38 cellular contexts compared by ENCODE assay signal in the genomic region with DNA sequence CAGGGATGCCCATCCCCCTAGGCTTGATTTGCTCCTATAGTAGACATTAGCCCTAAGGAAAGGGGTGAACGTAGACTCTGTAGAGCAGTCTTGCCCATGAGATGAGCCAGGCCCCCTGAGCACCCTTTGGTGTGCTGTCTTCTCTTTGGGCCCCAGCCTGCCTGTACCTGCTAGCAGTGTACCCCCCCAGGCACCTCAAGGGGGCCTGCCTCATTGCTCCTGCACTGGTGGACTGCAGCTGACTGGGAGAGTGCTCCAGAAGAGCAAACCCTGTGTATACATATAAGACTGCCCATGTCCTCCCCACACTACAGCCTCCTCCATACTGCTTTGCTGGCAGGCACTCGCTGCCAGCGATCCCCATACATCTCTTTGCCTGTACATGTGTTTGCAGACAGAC.
"Had no signal": no experiment of that assay in that cellular context is flagged by ENCODE, and none has a peak within 500 bp of the region (broad histone marks: within the 10 kb centered on the region; RNA-seq: fewer than 3 reads in every experiment).

No MANE protein-coding gene starts in this region.

- H3K27ac Mint-ChIP-seq: activated B cell treated with CpG ODN at 0.5 μM for 24 hours; activated CD4-positive, alpha-beta memory T cell treated with anti-CD3 and anti-CD28 coated beads for 36 hours; activated CD4-positive, alpha-beta T cell treated with anti-CD3 and anti-CD28 coated beads, Interleukin-2, amount 10 ng/mL, durations not matched to agents 24 days and 14 days; activated CD8-positive, alpha-beta T cell treated with anti-CD3 and anti-CD28 coated beads for 36 hours; activated naive CD4-positive, alpha-beta T cell treated with anti-CD3 and anti-CD28 coated beads for 36 hours; activated naive CD4-positive, alpha-beta T cell treated with anti-CD3 and anti-CD28 coated beads, Interleukin-2, amount 50 U/mL, for 72 hours; activated naive CD8-positive, alpha-beta T cell treated with anti-CD3 and anti-CD28 coated beads for 36 hours; activated T-cell treated with anti-CD3 and anti-CD28 coated beads, Interleukin-2, amount 50 U/mL, for 72 hours; activated T-helper 1 cell treated with anti-CD3 and anti-CD28 coated beads, Interleukin-12 subunit alpha, Interleukin-12 subunit beta, Interleukin-2, Interleukin-4 antibody, amounts not matched to agents 30 ng/mL and 10 ng/mL and 1 ng/mL, durations not matched to agents 14 hours and 24 hours and 36 hours; activated T-helper 17 cell treated with anti-CD3 and anti-CD28 coated beads, Interleukin-2, amount 50 U/mL, for 72 hours; T-helper 1 cell treated with Interleukin-12 subunit alpha and Interleukin-12 subunit beta and Interleukin-4 antibody, amounts not matched to agents 30 μg/mL and 1 μg/mL, for 36 hours; T-helper 2 cell treated with Interferon-gamma antibody and Interleukin-4, amounts not matched to agents 5 μg/mL and 100 μg/mL, for 36 hours had no signal

- H3K27ac ChIP-seq: adrenal gland, body of pancreas, brain microvascular endothelial cell, breast epithelium, VCaP had no signal

- H3K36me3 ChIP-seq: adrenal gland, brain microvascular endothelial cell, breast epithelium had no signal

- H3K4me1 Mint-ChIP-seq: activated B cell treated with CpG ODN at 0.5 μM for 24 hours; activated CD4-positive, alpha-beta T cell treated with anti-CD3 and anti-CD28 coated beads, Interleukin-2, amount 10 ng/mL, durations not matched to agents 24 days and 14 days; activated naive CD8-positive, alpha-beta T cell treated with anti-CD3 and anti-CD28 coated beads for 36 hours; activated T-helper 17 cell treated with anti-CD3 and anti-CD28 coated beads, Interleukin-2, amount 50 U/mL, for 72 hours had no signal

- H3K27me3 ChIP-seq: adrenal gland, body of pancreas, brain microvascular endothelial cell had no signal

- FAIRE-seq: astrocyte, TTC549 had no signal

- H3K4me3 Mint-ChIP-seq: activated B cell treated with CpG ODN at 0.5 μM for 24 hours; activated CD4-positive, alpha-beta memory T cell treated with anti-CD3 and anti-CD28 coated beads for 36 hours; activated CD4-positive, alpha-beta T cell treated with anti-CD3 and anti-CD28 coated beads, Interleukin-2, amount 10 ng/mL, durations not matched to agents 24 days and 14 days; activated CD8-positive, alpha-beta T cell treated with anti-CD3 and anti-CD28 coated beads for 36 hours; activated naive CD4-positive, alpha-beta T cell treated with anti-CD3 and anti-CD28 coated beads for 36 hours; activated naive CD8-positive, alpha-beta T cell treated with anti-CD3 and anti-CD28 coated beads for 36 hours; activated T-cell treated with anti-CD3 and anti-CD28 coated beads, Interleukin-2, amount 50 U/mL, for 4 hours; activated T-cell treated with anti-CD3 and anti-CD28 coated beads, Interleukin-2, amount 50 U/mL, for 72 hours; activated T-helper 1 cell treated with anti-CD3 and anti-CD28 coated beads, Interleukin-12 subunit alpha, Interleukin-12 subunit beta, Interleukin-2, Interleukin-4 antibody, amounts not matched to agents 30 ng/mL and 10 ng/mL and 1 ng/mL, durations not matched to agents 14 hours and 24 hours and 36 hours; activated T-helper 17 cell treated with anti-CD3 and anti-CD28 coated beads, Interleukin-2, amount 50 U/mL, for 72 hours; T-helper 1 cell treated with Interleukin-12 subunit alpha and Interleukin-12 subunit beta and Interleukin-4 antibody, amounts not matched to agents 30 μg/mL and 1 μg/mL, for 36 hours; T-helper 2 cell treated with Interferon-gamma antibody and Interleukin-4, amounts not matched to agents 5 μg/mL and 100 μg/mL, for 36 hours had no signal

- H3K4me1 ChIP-seq: adrenal gland, body of pancreas, breast epithelium had no signal

- H3K9me3 ChIP-seq: body of pancreas, breast epithelium had no signal

- DNase-seq: activated B cell treated with CpG ODN at 0.5 μM for 24 hours; activated CD4-positive, alpha-beta memory T cell treated with anti-CD3 and anti-CD28 coated beads for 36 hours; activated CD4-positive, alpha-beta T cell treated with anti-CD3 and anti-CD28 coated beads for 4 hours; activated CD4-positive, alpha-beta T cell treated with anti-CD3 and anti-CD28 coated beads, Interleukin-2, amount 10 ng/mL, durations not matched to agents 24 days and 14 days; activated CD4-positive, alpha-beta T cell treated with anti-CD3 and anti-CD28 coated beads, Interleukin-2, amount 50 U/mL, for 1 hour; activated CD4-positive, alpha-beta T cell treated with anti-CD3 and anti-CD28 coated beads, Interleukin-2, amount 50 U/mL, for 4 hours; activated CD4-positive, CD25-positive, alpha-beta regulatory T cell treated with anti-CD3 and anti-CD28 coated beads, Interleukin-2, amount 50 U/mL, for 72 hours; activated CD8-positive, alpha-beta memory T cell treated with anti-CD3 and anti-CD28 coated beads, Interleukin-2, amount 50 U/mL, for 4 hours; activated CD8-positive, alpha-beta T cell treated with anti-CD3 and anti-CD28 coated beads for 36 hours; activated effector memory CD4-positive, alpha-beta T cell treated with anti-CD3 and anti-CD28 coated beads, Interleukin-2, amount 50 U/mL, for 16 hours; activated gamma-delta T cell treated with Interleukin-2 at 50 U/mL for 16 hours; activated naive CD4-positive, alpha-beta T cell; activated naive CD4-positive, alpha-beta T cell treated with anti-CD3 and anti-CD28 coated beads for 36 hours; activated naive CD4-positive, alpha-beta T cell treated with anti-CD3 and anti-CD28 coated beads, Interleukin-2, amount 50 U/mL, for 16 hours; activated naive CD8-positive, alpha-beta T cell treated with anti-CD3 and anti-CD28 coated beads for 36 hours; activated T-cell treated with anti-CD3 and anti-CD28 coated beads for 4 hours; activated T-cell treated with anti-CD3 and anti-CD28 coated beads, Interleukin-2, amount 50 U/mL, for 1 hour; activated T-cell treated with anti-CD3 and anti-CD28 coated beads, Interleukin-2, amount 50 U/mL, for 4 hours; activated T-cell treated with anti-CD3 and anti-CD28 coated beads, Interleukin-2, amount 50 U/mL, for 72 hours; adrenal gland; amniotic stem cell; aorta; body of pancreas; brain microvascular endothelial cell; central memory CD4-positive, alpha-beta T cell; SW 1271; T-helper 1 cell; T-helper 2 cell; T-helper 9 cell had no signal

- H3K27me3 Mint-ChIP-seq: activated B cell treated with CpG ODN at 0.5 μM for 24 hours; activated CD4-positive, alpha-beta memory T cell treated with anti-CD3 and anti-CD28 coated beads for 36 hours; activated CD4-positive, alpha-beta T cell treated with anti-CD3 and anti-CD28 coated beads, Interleukin-2, amount 10 ng/mL, durations not matched to agents 24 days and 14 days; activated CD8-positive, alpha-beta T cell treated with anti-CD3 and anti-CD28 coated beads for 36 hours; activated naive CD8-positive, alpha-beta T cell treated with anti-CD3 and anti-CD28 coated beads for 36 hours; activated T-helper 17 cell treated with anti-CD3 and anti-CD28 coated beads, Interleukin-2, amount 50 U/mL, for 72 hours had no signal

- ATAC-seq: activated CD8-positive, alpha-beta T cell treated with anti-CD3 and anti-CD28 coated beads for 36 hours; activated naive CD4-positive, alpha-beta T cell treated with anti-CD3 and anti-CD28 coated beads, Interleukin-2, amount 50 U/mL, for 72 hours; activated T-cell treated with anti-CD3 and anti-CD28 coated beads, Interleukin-2, amount 50 U/mL, for 4 hours; activated T-cell treated with anti-CD3 and anti-CD28 coated beads, Interleukin-2, amount 50 U/mL, for 72 hours; activated T-helper 17 cell treated with anti-CD3 and anti-CD28 coated beads, Interleukin-2, amount 50 U/mL, for 72 hours; body of pancreas had no signal

- H3K4me3 ChIP-seq: adrenal gland, body of pancreas, breast epithelium had no signal

- H3K36me3 Mint-ChIP-seq: activated CD4-positive, alpha-beta memory T cell treated with anti-CD3 and anti-CD28 coated beads for 36 hours; activated naive CD8-positive, alpha-beta T cell treated with anti-CD3 and anti-CD28 coated beads for 36 hours had no signal
